Comparison of ENCODE assay signal across 14 cellular contexts in the genomic region with DNA sequence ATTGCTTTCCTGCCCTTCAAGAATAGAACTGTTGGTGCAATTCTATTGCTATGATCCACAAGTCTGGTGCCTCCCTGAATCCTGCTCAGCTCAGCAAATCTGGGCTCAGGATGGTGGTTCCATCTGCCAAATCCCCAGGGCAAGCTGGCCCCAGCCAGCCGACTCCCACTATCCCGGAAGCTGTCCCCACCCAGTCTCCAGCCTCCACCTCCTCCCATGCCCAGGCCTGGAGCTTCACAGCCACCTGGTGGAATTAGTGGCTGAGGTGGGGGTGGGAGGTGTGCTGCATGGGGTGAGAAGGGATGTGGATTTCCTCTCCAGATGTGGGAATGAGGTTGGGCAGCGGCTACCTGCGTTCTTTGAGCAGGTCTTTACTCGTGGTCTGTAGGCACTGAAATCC.
"Had no signal": no experiment of that assay in that cellular context is flagged by ENCODE, and none has a peak within 500 bp of the region (broad histone marks: within the 10 kb centered on the region; RNA-seq: fewer than 3 reads in every experiment).

No MANE protein-coding gene starts in this region.

- H3K4me1 Mint-ChIP-seq: natural killer cell had no signal

- H3K27ac ChIP-seq: brain microvascular endothelial cell, psoas muscle, right lobe of liver, upper lobe of right lung had no signal

- H3K9me3 ChIP-seq: right lobe of liver, upper lobe of right lung had no signal

- H3K27me3 ChIP-seq: right lobe of liver, upper lobe of right lung had no signal

- H3K27ac Mint-ChIP-seq: activated naive CD8-positive, alpha-beta T cell; natural killer cell had no signal

- H3K36me3 ChIP-seq: brain microvascular endothelial cell, right lobe of liver, upper lobe of right lung had no signal

- H3K36me3 Mint-ChIP-seq: activated naive CD8-positive, alpha-beta T cell; natural killer cell had no signal

- H3K4me3 ChIP-seq: psoas muscle, right lobe of liver, upper lobe of right lung had no signal

- H3K9me3 Mint-ChIP-seq: natural killer cell had no signal

- DNase-seq: activated gamma-delta T cell; activated T-cell treated with anti-CD3 and anti-CD28 coated beads, Interleukin-2, amount 50 U/mL, for 1 hour; brain microvascular endothelial cell; foreskin melanocyte; islet precursor cell; natural killer cell; nucleus accumbens; psoas muscle; right lobe of liver; stimulated activated CD4-positive, alpha-beta T cell treated with anti-CD3 and anti-CD28 coated beads, Interleukin-2, amount 100 ng/mL, for 24 hours; stimulated activated naive CD4-positive, alpha-beta T cell treated with Interleukin-2 at 50 U/mL for 16 hours; T-helper 2 cell had no signal

- H3K4me1 ChIP-seq: psoas muscle, right lobe of liver had no signal

- H3K4me3 Mint-ChIP-seq: activated naive CD8-positive, alpha-beta T cell; natural killer cell had no signal

- ATAC-seq: natural killer cell had no signal
